Comparison of ENCODE assay signal across 9 cellular contexts in genomic region chr5:16736158-16736994, GRCh38.
DNase-seq lines count a peak whose midpoint lies in the region; ATAC-seq and TF ChIP-seq lines count a peak whose summit lies in the region.
"Had no signal": no experiment of that assay in that cellular context is flagged by ENCODE, and none has a peak within 500 bp of the region (broad histone marks: within the 10 kb centered on the region; RNA-seq: fewer than 3 reads in every experiment).

No MANE protein-coding gene starts in this region.

- H3K36me3 ChIP-seq in DND-41 (ENCODE audit: insufficient read depth, low read length) (no peaks in the 10 kb centered on the region), colonic mucosa (no peaks in the 10 kb centered on the region), lower lobe of right lung (peaks cover 10% of the 10 kb centered on the region)

- peaks cover 32% of the 10 kb centered on the region for H3K27me3 Mint-ChIP-seq in activated T-cell treated with anti-CD3 and anti-CD28 coated beads, Interleukin-2, amount 50 U/mL, for 72 hours (ENCODE audit: low read depth)

- H3K27ac Mint-ChIP-seq in activated T-cell treated with anti-CD3 and anti-CD28 coated beads, Interleukin-2, amount 50 U/mL, for 72 hours = no peak overlapping the region

- H3K9ac ChIP-seq in DND-41 (ENCODE audit: low read depth, low read length) (no peak overlapping the region), colonic mucosa (ENCODE audit: low read depth in 2 of 2, low read length in 2 of 2) (peak overlapping the region in 1 of 2 donors; percentile 26)

- H3K4me3 ChIP-seq in DND-41 (ENCODE audit: low read depth in 1 of 2, low read length in 2 of 2) = no peak overlapping the region
- no peak overlapping the region for H3K4me3 ChIP-seq in colonic mucosa
- H3K4me3 ChIP-seq in lower lobe of right lung = no peak overlapping the region

- no peaks in the 10 kb centered on the region for H4K20me1 ChIP-seq in DND-41 (ENCODE audit: insufficient read depth, low read length)

- ATAC-seq in DND-41 (ENCODE audit: insufficient read depth, low read depth) = peak; percentile 40; the same call in 1 of the 3 replicates
- ATAC-seq in lower lobe of right lung = peak; percentile 92 to 96
- ATAC-seq in activated T-cell treated with anti-CD3 and anti-CD28 coated beads, Interleukin-2, amount 50 U/mL, for 72 hours (replicated peaks in 1 of 2) = no peak

- H3K36me3 Mint-ChIP-seq in activated T-cell treated with anti-CD3 and anti-CD28 coated beads, Interleukin-2, amount 50 U/mL, for 72 hours (ENCODE audit: insufficient read depth in 2 of 2) = no peaks in the 10 kb centered on the region

- H2AFZ ChIP-seq in DND-41 (ENCODE audit: low read depth, low read length) = no peak overlapping the region

- no peaks in the 10 kb centered on the region for H3K79me2 ChIP-seq in DND-41 (ENCODE audit: insufficient read depth, low read length)

- DNase-seq in DND-41 (no peak), NCI-H345 treated with DMSO at 0.1 percent for 48 hours (lab: John Stamatoyannopoulos, UW; ENCODE audit: unreplicated experiment) (peak; percentile 75), colonic mucosa (peak; percentile 82), lower lobe of right lung (peak; percentile 71), MV-4-11 (lab: John Stamatoyannopoulos, UW) (no peak), GM20000 (ENCODE audit: low spot score) (no peak)
- no peak for DNase-seq in effector CD8-positive, alpha-beta T cell (lab: John Stamatoyannopoulos, UW)
- no peak for DNase-seq in activated T-cell treated with anti-CD3 and anti-CD28 coated beads, Interleukin-2, amount 50 U/mL, for 72 hours

- no peaks in the 10 kb centered on the region for H3K4me1 ChIP-seq in DND-41 (ENCODE audit: insufficient read depth, low read length)
- H3K4me1 ChIP-seq in colonic mucosa = no peaks in the 10 kb centered on the region
- peaks cover 35% of the 10 kb centered on the region for H3K4me1 ChIP-seq in lower lobe of right lung

- H3K4me2 ChIP-seq in DND-41 (ENCODE audit: insufficient read depth, low read length) = no peak overlapping the region

- H3K4me1 Mint-ChIP-seq in activated T-cell treated with anti-CD3 and anti-CD28 coated beads, Interleukin-2, amount 50 U/mL, for 72 hours (ENCODE audit: low read depth) = peaks cover 6% of the 10 kb centered on the region
- H3K4me1 Mint-ChIP-seq: central memory CD8-positive, alpha-beta T cell had no signal

- H3K9me3 Mint-ChIP-seq in activated T-cell treated with anti-CD3 and anti-CD28 coated beads, Interleukin-2, amount 50 U/mL, for 72 hours = no peaks in the 10 kb centered on the region

- no peak overlapping the region for H3K4me3 Mint-ChIP-seq in activated T-cell treated with anti-CD3 and anti-CD28 coated beads, Interleukin-2, amount 50 U/mL, for 72 hours
- H3K4me3 Mint-ChIP-seq: central memory CD8-positive, alpha-beta T cell had no signal

- no peak overlapping the region for H3K27ac ChIP-seq in DND-41 (ENCODE audit: low read length)
- peak overlapping the region; percentile 71 for H3K27ac ChIP-seq in colonic mucosa
- H3K27ac ChIP-seq in lower lobe of right lung = peak overlapping the region; percentile 66

- H3K27me3 ChIP-seq in DND-41 (ENCODE audit: insufficient read depth, low read length, poor library complexity) (no peaks in the 10 kb centered on the region), colonic mucosa (no peaks in the 10 kb centered on the region), lower lobe of right lung (ENCODE audit: low read depth) (no peaks in the 10 kb centered on the region)

- intact Hi-C loops in colonic mucosa (cut with DNase I) (no loop called here), lower lobe of right lung (cut with DNase I) (no loop called here)

- TF ChIP-seq CTCF in DND-41 (IDR thresholded peaks at IDR 0.05; ENCODE audit: borderline replicate concordance, extremely low read depth, low read length, poor library complexity, severe bottlenecking) (no peak), colonic mucosa (IDR thresholded peaks at IDR 0.05) (no peak), lower lobe of right lung (IDR thresholded peaks at IDR 0.05) (no peak), GM20000 (IDR thresholded peaks at IDR 0.05; ENCODE audit: extremely low read depth, missing control alignments) (no peak)

- H3K9me3 ChIP-seq in DND-41 (ENCODE audit: insufficient read depth, low read length, severe bottlenecking) = no peaks in the 10 kb centered on the region
- H3K9me3 ChIP-seq in colonic mucosa = no peaks in the 10 kb centered on the region
- H3K9me3 ChIP-seq in lower lobe of right lung = no peaks in the 10 kb centered on the region

Comparison
In these comparisons a context has a peak if more than half of its experiments do, and no peak if none do; other contexts are left out.
1. ATAC-seq: peak in DND-41 (single experiment) and lower lobe of right lung (2 of 2); none in activated T-cell treated with anti-CD3 and anti-CD28 coated beads, Interleukin-2, amount 50 U/mL, for 72 hours (0 of 2).
2. DNase-seq: peak in NCI-H345 treated with DMSO at 0.1 percent for 48 hours (single experiment), colonic mucosa (single experiment) and lower lobe of right lung (single experiment); none in DND-41 (single experiment), MV-4-11 (single experiment), effector CD8-positive, alpha-beta T cell (single experiment), GM20000 (single experiment) and activated T-cell treated with anti-CD3 and anti-CD28 coated beads, Interleukin-2, amount 50 U/mL, for 72 hours (0 of 2).